ENCODE assay signal across 8 cellular contexts in genomic region chr12:57229041-57229633, GRCh38. TPM values are rescaled to one million over a fixed set of nuclear protein-coding genes. Genes with fewer than 3 reads are reported as not detected.
DNase-seq lines count a peak whose midpoint lies in the region; ATAC-seq and TF ChIP-seq lines count a peak whose summit lies in the region.

No MANE protein-coding gene starts in this region.

- no peaks in the 10 kb centered on the region for H3K9me3 Mint-ChIP-seq in effector memory CD8-positive, alpha-beta T cell

- peak; percentile 5 for ATAC-seq in GM21423 (IDR thresholded peaks at IDR 0.05; ENCODE audit: unreplicated experiment)
- ATAC-seq in effector memory CD8-positive, alpha-beta T cell (replicated peaks): peak; percentile 61
- no peak for ATAC-seq in GM21381 (IDR thresholded peaks at IDR 0.05; ENCODE audit: unreplicated experiment)

- H3K4me3 ChIP-seq in BE2C (ENCODE audit: low read depth, low read length) (peak overlapping the region; percentile 89), Peyer's patch (peak overlapping the region; percentile 45 to 75 (median 65)), prostate gland (peak overlapping the region; percentile 43 to 56)

- DNase-seq in BE2C (peak; percentile 1), Peyer's patch (peak in 1 of 3 donors; percentile 46), prostate gland (ENCODE audit: low spot score) (no peak), GM19238 (ENCODE audit: insufficient read length, low spot score) (no peak), NCI-H2227 (lab: John Stamatoyannopoulos, UW; ENCODE audit: unreplicated experiment) (no peak)
- DNase-seq in effector memory CD8-positive, alpha-beta T cell: no peak

- H3K36me3 Mint-ChIP-seq in effector memory CD8-positive, alpha-beta T cell (ENCODE audit: insufficient read depth): peaks cover 15% of the 10 kb centered on the region

- H3K4me1 ChIP-seq in BE2C (peaks cover 4% of the 10 kb centered on the region), Peyer's patch (peaks cover 0 to 32% (median 23%) of the 10 kb centered on the region in 4 donors), prostate gland (replicated peaks) (peaks cover 9% of the 10 kb centered on the region)

- peaks cover 19% of the 10 kb centered on the region for H3K27me3 ChIP-seq in BE2C
- H3K27me3 ChIP-seq in Peyer's patch: peaks cover 0 to 22% of the 10 kb centered on the region in 2 donors
- peaks cover 7% of the 10 kb centered on the region for H3K27me3 ChIP-seq in prostate gland (replicated peaks; ENCODE audit: insufficient read depth)

- H3K27ac ChIP-seq in Peyer's patch (peak overlapping the region in 3 of 4 donors; percentile 44 to 80 (median 50)), prostate gland (no peak overlapping the region)

- TF ChIP-seq CTCF in BE2C (IDR thresholded peaks at IDR 0.05; ENCODE audit: low read depth, low read length) (no peak), Peyer's patch (IDR thresholded peaks at IDR 0.05) (peak in 3 of 6 experiments; percentile 38 to 40 (median 38)), prostate gland (IDR thresholded peaks at IDR 0.05) (peak in 2 of 4 experiments; percentile 41 to 52)

- H3K36me3 ChIP-seq in BE2C (peaks cover 34% of the 10 kb centered on the region), Peyer's patch (peaks cover 0 to 28% (median 0%) of the 10 kb centered on the region in 3 donors), prostate gland (no peaks in the 10 kb centered on the region)

- peaks cover 27 to 40% of the 10 kb centered on the region in 2 donors for H3K4me1 Mint-ChIP-seq in effector memory CD8-positive, alpha-beta T cell (ENCODE audit: low read depth in 2 of 2)

- H3K4me3 Mint-ChIP-seq in effector memory CD8-positive, alpha-beta T cell: peak overlapping the region; percentile 98 to 99

- WGBS in prostate gland: 21% methylated on average over 9 of the region's 9 CpGs

- peak overlapping the region; percentile 92 to 96 for H3K27ac Mint-ChIP-seq in effector memory CD8-positive, alpha-beta T cell

- H3K27me3 Mint-ChIP-seq in effector memory CD8-positive, alpha-beta T cell: peaks cover 26 to 28% of the 10 kb centered on the region in 2 donors

- TF ChIP-seq POLR2A in Peyer's patch (IDR thresholded peaks at IDR 0.05) (no peak), prostate gland (IDR thresholded peaks at IDR 0.05) (no peak)

- H3K9me3 ChIP-seq in BE2C (no peaks in the 10 kb centered on the region), Peyer's patch (peaks cover 0 to 7% (median 0%) of the 10 kb centered on the region in 4 donors), prostate gland (no peaks in the 10 kb centered on the region)

- intact Hi-C loops in prostate gland (cut with DNase I): no loop called here

RNA-seq across cellular contexts. Expression of gene SHMT2, which starts 0.4 kb away (rescaled TPM):
- 1,102 TPM for polyA plus RNA-seq in BE2C (2012; ENCODE audit: insufficient read depth, insufficient read length, low read depth)
- 10 to 100 TPM; 34.4 to 72.6 (median 36.3) TPM for total RNA-seq in Peyer's patch
- total RNA-seq in prostate gland: 10 to 100 TPM; 49.6 to 51.4 TPM

RNA-seq across cellular contexts. Expression of gene NXPH4, which starts 12.5 kb away (rescaled TPM):
- 47.6 TPM for polyA plus RNA-seq in BE2C (2012; ENCODE audit: insufficient read depth, insufficient read length, low read depth)
- total RNA-seq in Peyer's patch (not detected), prostate gland (10 to 100 TPM; 10.2 to 18.1 TPM)

RNA-seq across cellular contexts. Expression of gene STAC3, which starts 21.9 kb away (rescaled TPM):
- polyA plus RNA-seq in BE2C (2012; ENCODE audit: insufficient read depth, insufficient read length, low read depth): 7.5 TPM
- 1 to 10 TPM; 1.9 to 6.6 (median 2.4) TPM for total RNA-seq in Peyer's patch
- total RNA-seq in prostate gland: 10 to 100 TPM in 1 of 2 donors, 1 to 10 TPM in 1; 4.8 to 20.9 TPM

Comparison
In these comparisons a context has a peak if more than half of its experiments do, and no peak if none do; other contexts are left out.
1. H3K27ac ChIP-seq: peak in Peyer's patch (3 of 4); none in prostate gland (0 of 2).
2. RNA of gene NXPH4, which starts 12.5 kb away (total RNA-seq): 10.2 to 18.1 TPM in prostate gland; not detected in Peyer's patch; every median in the first group is over 4 times any median in the second.
3. Peak in every context shown above with its lines, with median percentiles within 50 percentile points of each other: H3K4me3 ChIP-seq.